In genomic region chr5:163915481-163915961, GRCh38 we compare ENCODE assay signal across 8 cellular contexts.
DNase-seq lines count a peak whose midpoint lies in the region; ATAC-seq and TF ChIP-seq lines count a peak whose summit lies in the region.

No MANE protein-coding gene starts in this region.

- no peaks in the 10 kb centered on the region for H3K36me3 ChIP-seq in CD4-positive, CD25-positive, alpha-beta regulatory T cell (ENCODE audit: control insufficient read depth, insufficient read depth, low read length)
- no peaks in the 10 kb centered on the region for H3K36me3 ChIP-seq in Peyer's patch

- no peak for TF ChIP-seq POLR2A in Peyer's patch (IDR thresholded peaks at IDR 0.05)

- H3K4me3 ChIP-seq in CD4-positive, CD25-positive, alpha-beta regulatory T cell (ENCODE audit: low read depth, low read length), result no peak overlapping the region
- H3K4me3 ChIP-seq in Peyer's patch, result peak overlapping the region in 2 of 4 donors; percentile 3 to 16

- H3K9me3 ChIP-seq in CD4-positive, CD25-positive, alpha-beta regulatory T cell (ENCODE audit: control insufficient read depth in 2 of 2, low read length in 2 of 2), result no peaks in the 10 kb centered on the region
- H3K9me3 ChIP-seq in Peyer's patch, result peaks cover 0 to 7% (median 0%) of the 10 kb centered on the region in 4 donors

- no peaks in the 10 kb centered on the region for H3K4me1 ChIP-seq in CD4-positive, CD25-positive, alpha-beta regulatory T cell (ENCODE audit: control insufficient read depth, insufficient read depth, low read length, poor library complexity, severe bottlenecking)
- H3K4me1 ChIP-seq in Peyer's patch, result peaks cover 0 to 27% (median 0%) of the 10 kb centered on the region in 4 donors

- no peak overlapping the region for H3K27ac ChIP-seq in CD4-positive, CD25-positive, alpha-beta regulatory T cell (ENCODE audit: insufficient read depth, low read length, poor library complexity, severe bottlenecking)
- H3K27ac ChIP-seq in Peyer's patch, result peak overlapping the region; percentile 73 to 87 (median 82)

- H3K4me1 Mint-ChIP-seq in CD4-positive, CD25-positive, alpha-beta regulatory T cell, result no peaks in the 10 kb centered on the region
- no peaks in the 10 kb centered on the region for H3K4me1 Mint-ChIP-seq in activated CD8-positive, alpha-beta T cell treated with anti-CD3 and anti-CD28 coated beads for 36 hours (ENCODE audit: low read depth)

- ATAC-seq in CD4-positive, CD25-positive, alpha-beta regulatory T cell (ENCODE audit: low read depth in 2 of 2), result peak; percentile 21 to 41
- ATAC-seq in GM19328 (IDR thresholded peaks at IDR 0.05; ENCODE audit: unreplicated experiment), result peak; percentile 67
- ATAC-seq in HG03139 (IDR thresholded peaks at IDR 0.05; ENCODE audit: unreplicated experiment), result peak; percentile 57
- no peak for ATAC-seq in activated CD8-positive, alpha-beta T cell treated with anti-CD3 and anti-CD28 coated beads for 36 hours

- no peak overlapping the region for H3K27ac Mint-ChIP-seq in CD4-positive, CD25-positive, alpha-beta regulatory T cell
- no peak overlapping the region for H3K27ac Mint-ChIP-seq in activated CD8-positive, alpha-beta T cell treated with anti-CD3 and anti-CD28 coated beads for 36 hours

- H3K27me3 Mint-ChIP-seq in CD4-positive, CD25-positive, alpha-beta regulatory T cell, result no peaks in the 10 kb centered on the region
- no peaks in the 10 kb centered on the region for H3K27me3 Mint-ChIP-seq in activated CD8-positive, alpha-beta T cell treated with anti-CD3 and anti-CD28 coated beads for 36 hours

- H3K9me3 Mint-ChIP-seq in CD4-positive, CD25-positive, alpha-beta regulatory T cell, result peaks cover 5 to 22% (median 10%) of the 10 kb centered on the region in 7 donors
- peaks cover 6% of the 10 kb centered on the region for H3K9me3 Mint-ChIP-seq in activated CD8-positive, alpha-beta T cell treated with anti-CD3 and anti-CD28 coated beads for 36 hours

- CTCF ChIA-PET in activated CD8-positive, alpha-beta T cell treated with anti-CD3 and anti-CD28 coated beads for 36 hours (lab: Charles Lee), result no interaction called here

- H3K4me3 Mint-ChIP-seq in CD4-positive, CD25-positive, alpha-beta regulatory T cell, result no peak overlapping the region
- H3K4me3 Mint-ChIP-seq in activated CD8-positive, alpha-beta T cell treated with anti-CD3 and anti-CD28 coated beads for 36 hours, result no peak overlapping the region

- POLR2A ChIA-PET in activated CD8-positive, alpha-beta T cell treated with anti-CD3 and anti-CD28 coated beads for 36 hours (lab: Charles Lee), result no interaction called here

- H3K27me3 ChIP-seq in CD4-positive, CD25-positive, alpha-beta regulatory T cell (ENCODE audit: control insufficient read depth, insufficient read depth, low read length), result no peaks in the 10 kb centered on the region
- no peaks in the 10 kb centered on the region for H3K27me3 ChIP-seq in Peyer's patch

- H3K36me3 Mint-ChIP-seq in CD4-positive, CD25-positive, alpha-beta regulatory T cell, result no peaks in the 10 kb centered on the region
- no peaks in the 10 kb centered on the region for H3K36me3 Mint-ChIP-seq in activated CD8-positive, alpha-beta T cell treated with anti-CD3 and anti-CD28 coated beads for 36 hours (ENCODE audit: low read depth)

- no peak for DNase-seq in CD4-positive, CD25-positive, alpha-beta regulatory T cell
- peak; percentile 61 to 80 (median 74) for DNase-seq in Peyer's patch
- peak; percentile 56 for DNase-seq in islet precursor cell
- DNase-seq in activated CD8-positive, alpha-beta T cell treated with anti-CD3 and anti-CD28 coated beads for 36 hours, result no peak
- no peak for DNase-seq in activated naive CD4-positive, alpha-beta T cell treated with anti-CD3 and anti-CD28 coated beads, Interleukin-2, amount 50 U/mL, for 16 hours
- no peak for DNase-seq in NCI-H2227 (lab: John Stamatoyannopoulos, UW; ENCODE audit: unreplicated experiment)

- intact Hi-C loops in activated CD8-positive, alpha-beta T cell treated with anti-CD3 and anti-CD28 coated beads for 36 hours (cut with micrococcal nuclease), result no loop called here

- TF ChIP-seq CTCF in Peyer's patch (IDR thresholded peaks at IDR 0.05), result no peak
- no peak for TF ChIP-seq CTCF in activated CD8-positive, alpha-beta T cell treated with anti-CD3 and anti-CD28 coated beads for 36 hours (IDR thresholded peaks at IDR 0.05)

Comparison
In these comparisons a context has a peak if more than half of its experiments do, and no peak if none do; other contexts are left out.
1. DNase-seq: peak in Peyer's patch (3 of 3) and islet precursor cell (single experiment); none in CD4-positive, CD25-positive, alpha-beta regulatory T cell (0 of 3), activated CD8-positive, alpha-beta T cell treated with anti-CD3 and anti-CD28 coated beads for 36 hours (single experiment), activated naive CD4-positive, alpha-beta T cell treated with anti-CD3 and anti-CD28 coated beads, Interleukin-2, amount 50 U/mL, for 16 hours (single experiment) and NCI-H2227 (single experiment).